ENCODE assay signal across 10 cellular contexts in the genomic region with DNA sequence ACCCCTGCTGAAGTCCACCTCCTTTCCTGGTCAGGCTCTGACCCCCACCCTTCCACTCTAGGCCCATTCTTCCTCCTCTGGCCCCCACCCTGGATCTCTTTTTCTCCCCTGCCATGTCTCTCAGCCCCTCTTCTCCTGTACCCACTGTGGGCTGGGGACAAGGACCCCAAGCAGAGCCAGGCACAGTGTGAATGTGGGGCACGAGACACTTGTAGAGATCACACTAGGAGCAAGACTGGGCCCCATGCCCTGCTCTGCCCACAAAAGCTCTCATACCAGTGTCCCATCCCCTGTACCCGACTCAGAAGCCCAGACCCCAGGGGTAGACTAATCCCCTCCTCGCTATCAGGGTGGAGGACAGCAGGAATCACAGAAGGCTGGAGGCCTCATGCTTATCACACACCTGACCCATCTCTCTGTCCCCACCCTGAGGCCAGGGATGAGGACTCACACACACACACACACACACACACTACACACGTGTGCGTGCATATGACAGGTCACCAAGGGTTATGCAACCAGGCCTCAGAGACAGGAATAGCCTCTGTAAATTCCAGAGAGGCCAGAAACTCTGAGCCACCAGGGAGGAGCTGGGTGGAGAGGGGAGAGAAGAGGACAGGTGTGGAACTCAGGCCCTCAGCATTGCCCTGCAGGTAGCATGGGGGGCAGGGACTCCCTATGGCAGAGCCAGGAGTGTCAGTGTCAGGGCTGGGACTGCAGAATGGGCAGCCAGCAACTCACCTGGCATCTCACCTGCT. TPM values are rescaled to one million over a fixed set of nuclear protein-coding genes. Genes with fewer than 3 reads are reported as not detected.
DNase-seq lines count a peak whose midpoint lies in the region; ATAC-seq lines count a peak whose summit lies in the region.
"Had no signal": no experiment of that assay in that cellular context is flagged by ENCODE, and none has a peak within 500 bp of the region (broad histone marks: within the 10 kb centered on the region; RNA-seq: fewer than 3 reads in every experiment).

No MANE protein-coding gene starts in this region.

- H3K27me3 ChIP-seq in skeletal muscle tissue (ENCODE audit: control insufficient read depth in 3 of 3, insufficient read depth in 3 of 3, low read length in 3 of 3), result no peaks in the 10 kb centered on the region

- H3K9me3 ChIP-seq in T-helper 17 cell (ENCODE audit: control insufficient read depth, low read length, poor library complexity, severe bottlenecking) (no peaks in the 10 kb centered on the region), skeletal muscle tissue (ENCODE audit: control insufficient read depth in 3 of 3, low read length in 3 of 3) (no peaks in the 10 kb centered on the region)

- DNase-seq in DMS53 (lab: John Stamatoyannopoulos, UW), result peak; percentile 41
- no peak for DNase-seq in DMS53 treated with DMSO at 0.1 percent for 48 hours (lab: John Stamatoyannopoulos, UW; ENCODE audit: unreplicated experiment)
- no peak for DNase-seq in T-helper 17 cell
- DNase-seq in Right ventricle myocardium superior, result no peak
- DNase-seq in NCI-H187 (lab: John Stamatoyannopoulos, UW), result no peak
- no peak for DNase-seq in NCI-H524 (lab: John Stamatoyannopoulos, UW)
- DNase-seq in stimulated activated CD4-positive, alpha-beta T cell treated with anti-CD3 and anti-CD28 coated beads, Interleukin-4, amount 100 ng/mL, for 4 hours, result no peak
- DNase-seq: activated effector memory CD4-positive, alpha-beta T cell treated with anti-CD3 and anti-CD28 coated beads, Interleukin-2, amount 50 U/mL, for 16 hours had no signal

- peaks cover 51% of the 10 kb centered on the region for H3K4me1 Mint-ChIP-seq in T-helper 17 cell

- intact Hi-C loops in Right ventricle myocardium superior (cut with DNase I), result no loop called here

- H3K27ac ChIP-seq in skeletal muscle tissue (ENCODE audit: low read depth, low read length), result peak overlapping the region; percentile 40
- H3K27ac ChIP-seq: 22Rv1 had no signal

- peak overlapping the region in 1 of 3 donors; percentile 29 for H3K4me3 ChIP-seq in skeletal muscle tissue (ENCODE audit: low read length in 3 of 3)

- peak overlapping the region; percentile 95 for H3K27ac Mint-ChIP-seq in T-helper 17 cell

- peaks cover 6% of the 10 kb centered on the region for H3K36me3 Mint-ChIP-seq in T-helper 17 cell (ENCODE audit: low read depth)

- H3K36me3 ChIP-seq in skeletal muscle tissue (ENCODE audit: control insufficient read depth in 3 of 3, insufficient read depth in 3 of 3, low read length in 3 of 3), result no peaks in the 10 kb centered on the region

- H3K9ac ChIP-seq in skeletal muscle tissue (ENCODE audit: low read depth in 1 of 3, low read length in 3 of 3), result peak overlapping the region in 2 of 3 donors; percentile 10 to 57

- peaks cover 26 to 35% (median 29%) of the 10 kb centered on the region in 3 donors for H3K4me1 ChIP-seq in skeletal muscle tissue (ENCODE audit: control insufficient read depth in 3 of 3, insufficient read depth in 3 of 3, low read length in 3 of 3)

- ATAC-seq in T-helper 17 cell (no peak), Right ventricle myocardium superior (ENCODE audit: poor library complexity) (peak; percentile 51)

- H3K4me3 Mint-ChIP-seq in T-helper 17 cell, result peak overlapping the region; percentile 95

- H3K27me3 Mint-ChIP-seq in T-helper 17 cell, result no peaks in the 10 kb centered on the region

RNA-seq across cellular contexts. Expression of a gene that starts 21.1 kb away (rescaled TPM):
- total RNA-seq in T-helper 17 cell, result 10 to 100 TPM; 42.0 to 55.4 TPM
- 30.4 TPM for total RNA-seq in Right ventricle myocardium superior
- total RNA-seq in skeletal muscle tissue, result 4.7 TPM
